9 cellular contexts compared by ENCODE assay signal in the genomic region with DNA sequence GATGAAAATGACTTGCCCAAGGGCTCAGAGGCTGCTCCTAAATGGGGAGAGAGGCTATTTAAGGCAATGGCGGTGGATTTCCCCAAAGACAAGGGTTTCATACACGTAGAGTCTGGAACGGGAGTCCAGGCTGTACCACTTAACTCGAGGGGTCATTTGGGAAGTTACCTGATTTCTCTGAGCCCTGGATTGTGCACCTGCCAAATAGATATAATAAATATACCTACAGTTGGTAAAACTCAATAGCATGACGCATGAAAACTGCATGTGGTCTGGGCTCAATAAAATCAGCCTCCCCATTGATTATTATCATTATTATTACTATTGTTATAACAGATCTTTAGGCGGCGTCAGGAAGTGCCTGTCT. TPM values are rescaled to one million over a fixed set of nuclear protein-coding genes. Genes with fewer than 3 reads are reported as not detected.
DNase-seq lines count a peak whose midpoint lies in the region; ATAC-seq and TF ChIP-seq lines count a peak whose summit lies in the region.
"Had no signal": no experiment of that assay in that cellular context is flagged by ENCODE, and none has a peak within 500 bp of the region (broad histone marks: within the 10 kb centered on the region; RNA-seq: fewer than 3 reads in every experiment).

No MANE protein-coding gene starts in this region.

- no peak for ATAC-seq in GM19463 (IDR thresholded peaks at IDR 0.05; ENCODE audit: unreplicated experiment)
- no peak for ATAC-seq in mucosa of descending colon
- ATAC-seq in GM21786 (IDR thresholded peaks at IDR 0.05; ENCODE audit: unreplicated experiment), result no peak

- WGBS in HUES64, result 37% methylated on average over 6 of the region's 7 CpGs

- no peak for TF ChIP-seq CTCF in A673 (conservative IDR thresholded peaks at IDR 0.05; ENCODE audit: low read depth, low read length)
- TF ChIP-seq CTCF in cardiac fibroblast (IDR thresholded peaks at IDR 0.05; ENCODE audit: low read depth, low read length), result no peak
- no peak for TF ChIP-seq CTCF in mucosa of descending colon (IDR thresholded peaks at IDR 0.05)

- CTCF ChIA-PET in A673 (lab: Charles Lee), result no interaction called here

- H3K9ac ChIP-seq in HUES64 (ENCODE audit: low read depth, low read length) (peak overlapping the region; percentile 78; the same call in 1 of the 2 replicates), mucosa of stomach (ENCODE audit: low read length) (no peak overlapping the region)

- H3K36me3 ChIP-seq in A673 (ENCODE audit: insufficient read depth, low read length, poor library complexity, severe bottlenecking) (no peaks in the 10 kb centered on the region), HUES64 (ENCODE audit: insufficient read depth, low read length) (no peaks in the 10 kb centered on the region), mucosa of stomach (ENCODE audit: control insufficient read depth, insufficient read depth, low read length) (no peaks in the 10 kb centered on the region), mucosa of descending colon (ENCODE audit: low read depth) (no peaks in the 10 kb centered on the region)

- H3K27me3 ChIP-seq in A673 (replicated peaks; ENCODE audit: insufficient read depth, low read depth, low read length, poor library complexity) (peaks cover 33% of the 10 kb centered on the region), HUES64 (ENCODE audit: insufficient read depth, low read length) (peaks cover 49% of the 10 kb centered on the region), mucosa of stomach (ENCODE audit: control insufficient read depth, insufficient read depth, low read length) (no peaks in the 10 kb centered on the region)

- H3K4me1 ChIP-seq in A673 (ENCODE audit: insufficient read depth, low read length, poor library complexity, severe bottlenecking), result peaks cover 3% of the 10 kb centered on the region
- H3K4me1 ChIP-seq in HUES64 (ENCODE audit: insufficient read depth, low read length), result peaks cover 6% of the 10 kb centered on the region
- peaks cover 21% of the 10 kb centered on the region for H3K4me1 ChIP-seq in mucosa of stomach (ENCODE audit: control insufficient read depth, insufficient read depth, low read length)
- H3K4me1 ChIP-seq in mucosa of descending colon (ENCODE audit: low read depth), result peaks cover 3% of the 10 kb centered on the region

- intact Hi-C loops in A673 (cut with micrococcal nuclease; ENCODE audit: unreplicated experiment), result loop anchor here (5.0 kb wide), 1 partner anchor 140 kb away; no protein-coding TSS in a partner anchor
- intact Hi-C loops in mucosa of descending colon (cut with DNase I, micrococcal nuclease), result no loop called here

- POLR2A ChIA-PET in A673 (lab: Charles Lee; ENCODE audit: low non-redundant PET), result no interaction called here

- H3K27ac ChIP-seq in A673 (ENCODE audit: low read depth, low read length, poor library complexity, severe bottlenecking) (no peak overlapping the region), HUES64 (ENCODE audit: low read depth, low read length) (no peak overlapping the region)

- DNase-seq in A673 (ENCODE audit: low spot score), result peak; percentile 8
- no peak for DNase-seq in cardiac fibroblast (ENCODE audit: low read depth in 2 of 2)
- DNase-seq in AML-193 (lab: John Stamatoyannopoulos, UW), result no peak
- no peak for DNase-seq in mucosa of descending colon
- DNase-seq: amniotic stem cell had no signal

- peak overlapping the region; percentile 66 for H3K4me3 ChIP-seq in A673 (ENCODE audit: low read depth, low read length, poor library complexity, severe bottlenecking)
- peak overlapping the region; percentile 86 for H3K4me3 ChIP-seq in HUES64 (ENCODE audit: low read length)
- H3K4me3 ChIP-seq in cardiac fibroblast (replicated peaks in 1 of 2; ENCODE audit: low read depth in 2 of 2, low read length in 2 of 2), result peak overlapping the region; percentile 87 to 89
- H3K4me3 ChIP-seq in mucosa of stomach (ENCODE audit: low read length), result peak overlapping the region; percentile 77
- no peak overlapping the region for H3K4me3 ChIP-seq in mucosa of descending colon

- BruUV-seq in A673 (replicated peaks; lab: Mats Ljungman, UMichigan), result no TSS peak

- no peaks in the 10 kb centered on the region for H3K9me3 ChIP-seq in A673 (ENCODE audit: low read depth, low read length, poor library complexity, severe bottlenecking)
- no peaks in the 10 kb centered on the region for H3K9me3 ChIP-seq in HUES64 (ENCODE audit: insufficient read depth, low read depth, low read length)
- no peaks in the 10 kb centered on the region for H3K9me3 ChIP-seq in mucosa of stomach (ENCODE audit: control insufficient read depth, low read length)
- no peaks in the 10 kb centered on the region for H3K9me3 ChIP-seq in mucosa of descending colon

RNA-seq across cellular contexts. Expression of gene ITPR1, which starts 1.3 kb away (rescaled TPM):
- total RNA-seq in A673 (2021) (8.0 and 8.6 TPM in 2 replicates), mucosa of descending colon (10 to 100 TPM; 10.7 to 80.2 (median 20.7) TPM)
- polyA plus RNA-seq in HUES64 (2013, experiment 1 of 2), result 2.7 TPM
- polyA plus RNA-seq in HUES64 (2013, experiment 2 of 2), result 3.0 TPM

RNA-seq across cellular contexts. Expression of gene SUMF1, which starts 24.8 kb away (rescaled TPM):
- total RNA-seq in A673 (2021) (7.3 and 7.8 TPM in 2 replicates), mucosa of descending colon (10 to 100 TPM; 29.3 to 38.3 (median 32.1) TPM)
- 7.2 TPM for polyA plus RNA-seq in HUES64 (2013, experiment 1 of 2)
- 7.2 TPM for polyA plus RNA-seq in HUES64 (2013, experiment 2 of 2)
